In the genomic region with DNA sequence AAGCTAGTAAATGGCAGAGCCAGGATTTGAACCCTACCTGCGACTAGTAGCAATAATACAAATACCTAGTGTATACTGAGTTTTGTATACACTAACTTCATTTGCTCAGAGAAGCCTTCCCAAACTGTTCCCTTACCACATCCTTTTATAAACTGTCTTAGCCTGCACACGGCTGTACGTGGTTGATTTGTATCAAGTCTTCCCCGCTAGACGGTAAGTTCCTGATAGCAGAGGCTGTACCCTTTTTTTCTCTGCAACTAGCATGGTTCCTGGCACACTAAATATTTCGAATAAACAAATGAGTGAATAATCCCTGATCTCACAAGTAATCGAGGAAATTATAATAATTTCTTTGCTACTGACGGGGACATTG, we compare ENCODE assay signal across 8 cellular contexts. TPM values are rescaled to one million over a fixed set of nuclear protein-coding genes. Genes with fewer than 3 reads are reported as not detected.
A peak's percentile ranks its signal among the peaks of the same experiment; 100 is the strongest.
DNase-seq lines count a peak whose midpoint lies in the region; ATAC-seq and TF ChIP-seq lines count a peak whose summit lies in the region.

No MANE protein-coding gene starts in this region.

- peak overlapping the region; percentile 97 for H3K27ac Mint-ChIP-seq in activated CD4-positive, alpha-beta T cell treated with anti-CD3 and anti-CD28 coated beads, Interleukin-2, amount 10 ng/mL, durations not matched to agents 7 days and 5 days

- no peaks in the 10 kb centered on the region for H3K27me3 Mint-ChIP-seq in activated CD4-positive, alpha-beta T cell treated with anti-CD3 and anti-CD28 coated beads, Interleukin-2, amount 10 ng/mL, durations not matched to agents 7 days and 5 days

- H3K4me1 ChIP-seq in ascending aorta: peaks cover 0 to 20% of the 10 kb centered on the region in 2 donors
- H3K4me1 ChIP-seq in left lung: peaks cover 4 to 56% of the 10 kb centered on the region in 2 donors
- H3K4me1 ChIP-seq in thoracic aorta (ENCODE audit: control insufficient read depth in 1 of 2, low read depth in 2 of 2): peaks cover 10 to 18% of the 10 kb centered on the region in 2 donors

- H3K27ac ChIP-seq in ascending aorta (peak overlapping the region; percentile 83 to 91), left lung (peak overlapping the region; percentile 67 to 91), thoracic aorta (peak overlapping the region; percentile 80)

- intact Hi-C loops in ascending aorta (cut with DNase I): loop anchor here (5.0 kb wide), 1 partner anchor 883 kb away; a partner anchor contains a TSS
- intact Hi-C loops in left lung (cut with DNase I): no loop called here

- peak overlapping the region; percentile 94 for H3K4me3 Mint-ChIP-seq in activated CD4-positive, alpha-beta T cell treated with anti-CD3 and anti-CD28 coated beads, Interleukin-2, amount 10 ng/mL, durations not matched to agents 7 days and 5 days

- DNase-seq in activated CD4-positive, alpha-beta T cell treated with anti-CD3 and anti-CD28 coated beads, Interleukin-2, amount 10 ng/mL, durations not matched to agents 7 days and 5 days: no peak
- DNase-seq in activated CD4-positive, alpha-beta T cell treated with anti-CD3 and anti-CD28 coated beads for 1 hour: no peak
- DNase-seq in ascending aorta (ENCODE audit: low spot score in 2 of 2) (no peak), left lung (no peak), thoracic aorta (ENCODE audit: low spot score) (no peak), NCI-H2081 treated with DMSO at 0.1 percent for 48 hours (lab: John Stamatoyannopoulos, UW) (no peak), anterior cingulate cortex (lab: John Stamatoyannopoulos, UW) (no peak)

- CTCF ChIA-PET in activated CD4-positive, alpha-beta T cell treated with anti-CD3 and anti-CD28 coated beads, Interleukin-2, amount 10 ng/mL, durations not matched to agents 7 days and 5 days (lab: Charles Lee): interaction anchor here (0.6 to 1.6 kb wide), 3 partner anchors 10 to 56 kb away, joined by 3 to 5 read pairs (median 3); no protein-coding TSS in a partner anchor

- H3K36me3 ChIP-seq in ascending aorta: peaks cover 11 to 13% of the 10 kb centered on the region in 2 donors
- H3K36me3 ChIP-seq in left lung: peaks cover 0 to 18% of the 10 kb centered on the region in 2 donors
- H3K36me3 ChIP-seq in thoracic aorta: peaks cover 7% of the 10 kb centered on the region

- TF ChIP-seq CTCF in ascending aorta (IDR thresholded peaks at IDR 0.05): no peak
- no peak for TF ChIP-seq CTCF in left lung (IDR thresholded peaks at IDR 0.05)
- TF ChIP-seq CTCF in thoracic aorta (IDR thresholded peaks at IDR 0.05): no peak

- H3K9me3 Mint-ChIP-seq in activated CD4-positive, alpha-beta T cell treated with anti-CD3 and anti-CD28 coated beads, Interleukin-2, amount 10 ng/mL, durations not matched to agents 7 days and 5 days: no peaks in the 10 kb centered on the region

- peaks cover 41% of the 10 kb centered on the region for H3K4me1 Mint-ChIP-seq in activated CD4-positive, alpha-beta T cell treated with anti-CD3 and anti-CD28 coated beads, Interleukin-2, amount 10 ng/mL, durations not matched to agents 7 days and 5 days

- peaks cover 13% of the 10 kb centered on the region for H3K36me3 Mint-ChIP-seq in activated CD4-positive, alpha-beta T cell treated with anti-CD3 and anti-CD28 coated beads, Interleukin-2, amount 10 ng/mL, durations not matched to agents 7 days and 5 days (ENCODE audit: low read depth)

- H3K27me3 ChIP-seq in ascending aorta (no peaks in the 10 kb centered on the region), left lung (no peaks in the 10 kb centered on the region), thoracic aorta (replicated peaks; ENCODE audit: insufficient read depth) (no peaks in the 10 kb centered on the region)

- ATAC-seq in left lung (no peak), thoracic aorta (ENCODE audit: insufficient number of reproducible peaks, low FRiP score, low read depth) (no peak), HG03196 (IDR thresholded peaks at IDR 0.05; ENCODE audit: unreplicated experiment) (no peak)

- H3K9me3 ChIP-seq in ascending aorta (no peaks in the 10 kb centered on the region), left lung (no peaks in the 10 kb centered on the region), thoracic aorta (no peaks in the 10 kb centered on the region)

- POLR2A ChIA-PET in activated CD4-positive, alpha-beta T cell treated with anti-CD3 and anti-CD28 coated beads, Interleukin-2, amount 10 ng/mL, durations not matched to agents 7 days and 5 days (lab: Charles Lee): no interaction called here

- H3K4me3 ChIP-seq in ascending aorta (peak overlapping the region; percentile 86 to 90), left lung (peak overlapping the region; percentile 58 to 71), thoracic aorta (peak overlapping the region; percentile 92)

RNA-seq across cellular contexts. Expression of a gene that starts 0.6 kb away (rescaled TPM):
- total RNA-seq in activated CD4-positive, alpha-beta T cell treated with anti-CD3 and anti-CD28 coated beads, Interleukin-2, amount 10 ng/mL, durations not matched to agents 7 days and 5 days: 100 to 1,000 TPM; 106 to 107 TPM
- total RNA-seq in ascending aorta (54.5 TPM), left lung (10 to 100 TPM; 68.2 to 85.1 TPM), thoracic aorta (10 to 100 TPM; 70.9 to 71.6 TPM)

RNA-seq across cellular contexts. Expression of a gene that starts 55.5 kb away (rescaled TPM):
- 1 to 10 TPM; 2.7 to 3.2 TPM for total RNA-seq in activated CD4-positive, alpha-beta T cell treated with anti-CD3 and anti-CD28 coated beads, Interleukin-2, amount 10 ng/mL, durations not matched to agents 7 days and 5 days
- total RNA-seq in ascending aorta: not detected
- under 1 TPM in 1 of 2 donors, not detected in 1; 0.81 TPM for total RNA-seq in left lung
- total RNA-seq in thoracic aorta: not detected

RNA-seq across cellular contexts. Expression of a gene that starts 57.0 kb away (rescaled TPM):
- 1 to 10 TPM; 8.6 to 9.0 TPM for total RNA-seq in activated CD4-positive, alpha-beta T cell treated with anti-CD3 and anti-CD28 coated beads, Interleukin-2, amount 10 ng/mL, durations not matched to agents 7 days and 5 days
- total RNA-seq in ascending aorta (11.2 TPM), left lung (10 to 100 TPM; 14.4 to 28.1 TPM), thoracic aorta (1 to 10 TPM; 3.0 to 3.1 TPM)
